15 cellular contexts compared by ENCODE assay signal in genomic region chr21:29187939-29188338, GRCh38. TPM values are rescaled to one million over a fixed set of nuclear protein-coding genes. Genes with fewer than 3 reads are reported as not detected.
DNase-seq lines count a peak whose midpoint lies in the region; ATAC-seq, FAIRE-seq and TF ChIP-seq lines count a peak whose summit lies in the region.
"Had no signal": no experiment of that assay in that cellular context is flagged by ENCODE, and none has a peak within 500 bp of the region (broad histone marks: within the 10 kb centered on the region; RNA-seq: fewer than 3 reads in every experiment).

No MANE protein-coding gene starts in this region.

- TF ChIP-seq CTCF in left ventricle myocardium inferior (IDR thresholded peaks at IDR 0.05; ENCODE audit: borderline replicate concordance) (no peak), astrocyte of the cerebellum (IDR thresholded peaks at IDR 0.05; ENCODE audit: low read depth, low read length, missing control alignments) (no peak)

- in situ Hi-C loops in astrocyte of the cerebellum (cut with HindIII; ENCODE audit: low sequenced_read_pairs), result no loop called here

- no peak overlapping the region for H3K27ac ChIP-seq in left ventricle myocardium inferior (replicated peaks)
- H3K27ac ChIP-seq: upper lobe of right lung had no signal

- H3K36me3 ChIP-seq in left ventricle myocardium inferior, result no peaks in the 10 kb centered on the region
- H3K36me3 ChIP-seq: upper lobe of right lung had no signal

- intact Hi-C loops in left cardiac atrium (cut with DNase I) (no loop called here), left ventricle myocardium inferior (cut with micrococcal nuclease) (no loop called here)

- DNase-seq in left cardiac atrium (peak; percentile 44), left ventricle myocardium inferior (no peak), astrocyte of the cerebellum (ENCODE audit: low read depth) (peak; percentile 87), kidney tubule cell (ENCODE audit: low spot score) (peak; percentile 81), urothelium cell line (ENCODE audit: low spot score) (peak; percentile 82), NCI-H82 treated with DMSO at 0.1 percent for 48 hours (lab: John Stamatoyannopoulos, UW; ENCODE audit: unreplicated experiment) (no peak)
- DNase-seq in activated T-cell treated with anti-CD3 and anti-CD28 coated beads, Interleukin-2, amount 50 U/mL, for 48 hours, result no peak
- DNase-seq: activated CD4-positive, alpha-beta T cell treated with anti-CD3 and anti-CD28 coated beads, Interleukin-2, amount 50 U/mL, for 4 hours; NCI-H1417; nephron progenitor cell; Right ventricle myocardium superior; upper lobe of right lung had no signal

- H3K4me1 ChIP-seq in left ventricle myocardium inferior, result peaks cover 3% of the 10 kb centered on the region

- H3K27me3 ChIP-seq in left ventricle myocardium inferior (ENCODE audit: low read depth), result no peaks in the 10 kb centered on the region
- H3K27me3 ChIP-seq: upper lobe of right lung had no signal

- FAIRE-seq in urothelium cell line (lab: Jason Lieb, UNC), result peak; percentile 52
- FAIRE-seq: A204.1, GM12878 had no signal

- H3K4me3 ChIP-seq in left ventricle myocardium inferior, result no peak overlapping the region
- no peak overlapping the region for H3K4me3 ChIP-seq in astrocyte of the cerebellum (ENCODE audit: low read depth, low read length)
- H3K4me3 ChIP-seq: GM12878, upper lobe of right lung had no signal

- no peaks in the 10 kb centered on the region for H3K9me3 ChIP-seq in left ventricle myocardium inferior (replicated peaks)
- H3K9me3 ChIP-seq: upper lobe of right lung had no signal

- ATAC-seq in left cardiac atrium (peak; percentile 62 to 84), GM19455 (IDR thresholded peaks at IDR 0.05; ENCODE audit: unreplicated experiment) (no peak)
- ATAC-seq: GM12878, upper lobe of right lung had no signal

RNA-seq across cellular contexts. Expression of gene MAP3K7CL, which starts 57.5 kb away (rescaled TPM):
- 1 to 10 TPM; 2.3 to 5.4 TPM for total RNA-seq in left cardiac atrium
- 2.1 TPM for total RNA-seq in left ventricle myocardium inferior

Comparison
In these comparisons a context has a peak if more than half of its experiments do, and no peak if none do; other contexts are left out.
1. DNase-seq: peak in left cardiac atrium (single experiment), astrocyte of the cerebellum (single experiment), kidney tubule cell (single experiment) and urothelium cell line (single experiment); none in left ventricle myocardium inferior (single experiment), activated T-cell treated with anti-CD3 and anti-CD28 coated beads, Interleukin-2, amount 50 U/mL, for 48 hours (0 of 2) and NCI-H82 treated with DMSO at 0.1 percent for 48 hours (single experiment).